In the genomic region with DNA sequence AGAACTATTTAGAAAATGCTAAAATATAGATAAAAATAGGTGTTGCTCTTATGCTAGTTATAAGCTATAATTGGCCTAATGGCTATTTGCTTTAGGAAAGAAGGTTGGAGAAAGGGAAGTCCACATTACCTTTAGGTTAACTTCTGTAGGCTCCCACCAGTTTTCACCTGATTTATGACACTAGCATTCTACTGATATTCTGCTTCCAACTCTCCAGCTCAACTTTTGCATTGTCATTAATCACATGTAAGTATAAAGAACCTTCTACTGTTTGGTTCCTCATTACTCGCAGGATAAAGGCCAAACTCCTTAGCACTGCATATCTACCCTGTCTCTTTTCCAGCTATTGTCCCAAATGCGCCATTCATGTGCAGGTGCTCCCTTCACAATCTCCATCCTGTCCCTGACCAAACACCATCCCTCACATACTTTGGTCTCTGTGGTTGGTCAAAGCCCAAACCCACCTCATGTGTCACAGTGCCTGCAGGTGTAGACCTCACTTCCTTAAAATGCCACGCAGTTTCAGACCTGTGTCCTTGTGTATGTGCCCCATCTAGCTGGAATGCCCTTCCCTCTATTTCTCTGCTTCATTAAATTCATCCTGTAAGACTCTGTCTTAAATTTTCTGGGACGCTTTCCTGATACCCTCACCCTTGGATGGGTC, we compare ENCODE assay signal across 10 cellular contexts. TPM values are rescaled to one million over a fixed set of nuclear protein-coding genes. Genes with fewer than 3 reads are reported as not detected.
A peak's percentile ranks its signal among the peaks of the same experiment; 100 is the strongest.
DNase-seq lines count a peak whose midpoint lies in the region; ATAC-seq, FAIRE-seq and TF ChIP-seq lines count a peak whose summit lies in the region.
"Had no signal": no experiment of that assay in that cellular context is flagged by ENCODE, and none has a peak within 500 bp of the region (broad histone marks: within the 10 kb centered on the region; RNA-seq: fewer than 3 reads in every experiment).

No MANE protein-coding gene starts in this region.

- peak overlapping the region; percentile 100 for H3K4me3 Mint-ChIP-seq in activated CD4-positive, alpha-beta memory T cell treated with anti-CD3 and anti-CD28 coated beads, Interleukin-2, amount 10 ng/mL, durations not matched to agents 7 days and 5 days

- no peaks in the 10 kb centered on the region for H3K27me3 Mint-ChIP-seq in activated CD4-positive, alpha-beta memory T cell treated with anti-CD3 and anti-CD28 coated beads, Interleukin-2, amount 10 ng/mL, durations not matched to agents 7 days and 5 days

- no peak for ATAC-seq in DND-41 (ENCODE audit: insufficient read depth, low read depth)

- CTCF ChIA-PET in activated CD4-positive, alpha-beta memory T cell treated with anti-CD3 and anti-CD28 coated beads, Interleukin-2, amount 10 ng/mL, durations not matched to agents 7 days and 5 days (lab: Charles Lee): interaction anchor here (2.1 to 6.6 kb wide), 2 partner anchors 41 to 67 kb away, joined by 6 to 71 read pairs; no protein-coding TSS in a partner anchor

- DNase-seq in DND-41 (no peak), HTR-8/SVneo (ENCODE audit: insufficient read length, low spot score) (no peak), mesendoderm (no peak), NCI-H1105 treated with DMSO at 0.1 percent for 48 hours (lab: John Stamatoyannopoulos, UW) (no peak), activated gamma-delta T cell treated with Interleukin-2 at 50 U/mL for 16 hours (no peak)
- no peak for DNase-seq in activated CD4-positive, alpha-beta memory T cell treated with anti-CD3 and anti-CD28 coated beads, Interleukin-2, amount 10 ng/mL, durations not matched to agents 7 days and 5 days
- DNase-seq in activated CD4-positive, alpha-beta T cell treated with anti-CD3 and anti-CD28 coated beads, Interleukin-2, amount 50 U/mL, for 48 hours: no peak
- DNase-seq: cerebellar nuclear complex, thyroid gland had no signal

- peak overlapping the region; percentile 70 for H3K23ac ChIP-seq in mesendoderm (ENCODE audit: low read length)

- POLR2A ChIA-PET in activated CD4-positive, alpha-beta memory T cell treated with anti-CD3 and anti-CD28 coated beads, Interleukin-2, amount 10 ng/mL, durations not matched to agents 7 days and 5 days (lab: Charles Lee): interaction anchor here (1.1 to 7.8 kb wide), 7 partner anchors 9 to 1288 kb away, joined by 3 to 264 read pairs (median 3); no protein-coding TSS in a partner anchor

- peak overlapping the region; percentile 87 to 96; a peak in 3 of 4 replicates for H3K4me3 ChIP-seq in DND-41 (ENCODE audit: low read depth in 1 of 2, low read length in 2 of 2)
- H3K4me3 ChIP-seq in mesendoderm (ENCODE audit: low read length): no peak overlapping the region
- H3K4me3 ChIP-seq: prostate gland, thyroid gland had no signal

- peak overlapping the region; percentile 12 for H3K56ac ChIP-seq in mesendoderm (ENCODE audit: low read length)

- peaks cover 82% of the 10 kb centered on the region for H3K79me2 ChIP-seq in DND-41 (ENCODE audit: insufficient read depth, low read length)
- peaks cover 22% of the 10 kb centered on the region for H3K79me2 ChIP-seq in mesendoderm (ENCODE audit: control insufficient read depth, insufficient read depth, low read length)

- H3K36me3 ChIP-seq in DND-41 (ENCODE audit: insufficient read depth, low read length) (peaks cover 46% of the 10 kb centered on the region), mesendoderm (ENCODE audit: control insufficient read depth, insufficient read depth, low read length) (no peaks in the 10 kb centered on the region)
- H3K36me3 ChIP-seq: prostate gland, thyroid gland had no signal

- no peak overlapping the region for H4K5ac ChIP-seq in mesendoderm (ENCODE audit: low read length)

- no peaks in the 10 kb centered on the region for H3K9me3 Mint-ChIP-seq in activated CD4-positive, alpha-beta memory T cell treated with anti-CD3 and anti-CD28 coated beads, Interleukin-2, amount 10 ng/mL, durations not matched to agents 7 days and 5 days

- H3K27ac ChIP-seq in DND-41 (ENCODE audit: low read length) (peak overlapping the region; percentile 92), mesendoderm (ENCODE audit: low read depth, low read length) (no peak overlapping the region)
- H3K27ac ChIP-seq: prostate gland, thyroid gland had no signal

- no peak overlapping the region for H3K4ac ChIP-seq in mesendoderm (ENCODE audit: low read depth, low read length)

- H2BK120ac ChIP-seq in mesendoderm (ENCODE audit: low read depth, low read length): no peak overlapping the region

- peaks cover 3% of the 10 kb centered on the region for H3K9me3 ChIP-seq in DND-41 (ENCODE audit: insufficient read depth, low read length, severe bottlenecking)
- H3K9me3 ChIP-seq: prostate gland, thyroid gland had no signal

- no peak overlapping the region for H2BK15ac ChIP-seq in mesendoderm (replicated peaks; ENCODE audit: low read depth)

- peaks cover 11% of the 10 kb centered on the region for H3K79me1 ChIP-seq in mesendoderm (ENCODE audit: low read length)

- no peak overlapping the region for H2AK5ac ChIP-seq in mesendoderm (ENCODE audit: low read length)

- H3K4me1 ChIP-seq in DND-41 (ENCODE audit: insufficient read depth, low read length): peaks cover 55% of the 10 kb centered on the region
- H3K4me1 ChIP-seq in mesendoderm (ENCODE audit: control insufficient read depth, low read depth, low read length): peaks cover 4% of the 10 kb centered on the region
- H3K4me1 ChIP-seq: prostate gland had no signal

- H4K8ac ChIP-seq in mesendoderm (ENCODE audit: low read depth, low read length): no peak overlapping the region

- peaks cover 73% of the 10 kb centered on the region for H3K4me1 Mint-ChIP-seq in activated CD4-positive, alpha-beta memory T cell treated with anti-CD3 and anti-CD28 coated beads, Interleukin-2, amount 10 ng/mL, durations not matched to agents 7 days and 5 days

- H3K27ac Mint-ChIP-seq in activated CD4-positive, alpha-beta memory T cell treated with anti-CD3 and anti-CD28 coated beads, Interleukin-2, amount 10 ng/mL, durations not matched to agents 7 days and 5 days: peak overlapping the region; percentile 13

- no peak overlapping the region for H2AFZ ChIP-seq in DND-41 (ENCODE audit: low read depth, low read length)

- no peaks in the 10 kb centered on the region for H3K27me3 ChIP-seq in DND-41 (ENCODE audit: insufficient read depth, low read length, poor library complexity)
- no peaks in the 10 kb centered on the region for H3K27me3 ChIP-seq in mesendoderm (ENCODE audit: insufficient read depth, low read length, poor library complexity)
- H3K27me3 ChIP-seq: thyroid gland had no signal

- peak; percentile 20 for FAIRE-seq in HTR-8/SVneo (lab: Jason Lieb, UNC)

- H4K20me1 ChIP-seq in DND-41 (ENCODE audit: insufficient read depth, low read length): peaks cover 50% of the 10 kb centered on the region

- WGBS in mesendoderm (ENCODE audit: extremely low coverage, insufficient coverage, low lambda C conversion rate): no CpG with 5 or more reads among the region's 4 CpGs

- no peak overlapping the region for H2BK5ac ChIP-seq in mesendoderm (ENCODE audit: low read length)

- no peak for TF ChIP-seq CTCF in DND-41 (IDR thresholded peaks at IDR 0.05; ENCODE audit: borderline replicate concordance, extremely low read depth, low read length, poor library complexity, severe bottlenecking)

- H3K18ac ChIP-seq in mesendoderm (ENCODE audit: low read length): no peak overlapping the region

- H3K4me2 ChIP-seq in DND-41 (ENCODE audit: insufficient read depth, low read length) (peak overlapping the region; percentile 67), mesendoderm (ENCODE audit: low read length) (no peak overlapping the region)

- peak overlapping the region; percentile 93 for H3K9ac ChIP-seq in DND-41 (ENCODE audit: low read depth, low read length)
- no peak overlapping the region for H3K9ac ChIP-seq in mesendoderm (ENCODE audit: low read length)

- peaks cover 35% of the 10 kb centered on the region for H3K36me3 Mint-ChIP-seq in activated CD4-positive, alpha-beta memory T cell treated with anti-CD3 and anti-CD28 coated beads, Interleukin-2, amount 10 ng/mL, durations not matched to agents 7 days and 5 days (ENCODE audit: low read depth)

RNA-seq across cellular contexts. Expression of gene DDHD1, which starts 3.3 kb away (rescaled TPM):
- total RNA-seq in activated CD4-positive, alpha-beta memory T cell treated with anti-CD3 and anti-CD28 coated beads, Interleukin-2, amount 10 ng/mL, durations not matched to agents 7 days and 5 days: 10 to 100 TPM; 53.6 to 58.5 TPM
- 4.4 TPM for polyA plus RNA-seq in mesendoderm (2013, experiment 1 of 2)
- 5.6 TPM for polyA plus RNA-seq in mesendoderm (2013, experiment 2 of 2)
